Comparison of ENCODE assay signal across 8 cellular contexts in genomic region chr2:118881490-118882129, GRCh38. TPM values are rescaled to one million over a fixed set of nuclear protein-coding genes. Genes with fewer than 3 reads are reported as not detected.
A peak's percentile ranks its signal among the peaks of the same experiment; 100 is the strongest.
DNase-seq lines count a peak whose midpoint lies in the region; ATAC-seq, FAIRE-seq and TF ChIP-seq lines count a peak whose summit lies in the region.

No MANE protein-coding gene starts in this region.

- FAIRE-seq in RCC 7860 (lab: Jason Lieb, UNC): no peak

- no peak for TF ChIP-seq EP300 in gastroesophageal sphincter (IDR thresholded peaks at IDR 0.05)

- no peak overlapping the region; the same call in 1 of the 2 replicates for H2AFZ ChIP-seq in KMS-11 (ENCODE audit: low read depth)

- no peak overlapping the region for H3K27ac Mint-ChIP-seq in activated T-helper 1 cell treated with anti-CD3 and anti-CD28 coated beads, Interleukin-12 subunit alpha, Interleukin-12 subunit beta, Interleukin-2, Interleukin-4 antibody, amounts not matched to agents 30 ng/mL and 10 ng/mL and 1 ng/mL, durations not matched to agents 14 hours and 24 hours and 36 hours

- H3K4me2 ChIP-seq in KMS-11: no peak overlapping the region

- H3K79me2 ChIP-seq in KMS-11 (ENCODE audit: insufficient read depth, low read depth): no peaks in the 10 kb centered on the region

- 25 to 50% methylated on average over 2 to 4 of the region's 10 CpGs for WGBS in gastroesophageal sphincter (ENCODE audit: low coverage in 1 of 2), 2 donors

- H3K27ac ChIP-seq in KMS-11 (no peak overlapping the region), gastroesophageal sphincter (no peak overlapping the region)

- H3K36me3 ChIP-seq in KMS-11 (ENCODE audit: insufficient read depth) (no peaks in the 10 kb centered on the region), gastroesophageal sphincter (no peaks in the 10 kb centered on the region)

- no peak overlapping the region for H3K9ac ChIP-seq in KMS-11

- H3K4me1 Mint-ChIP-seq in activated T-helper 1 cell treated with anti-CD3 and anti-CD28 coated beads, Interleukin-12 subunit alpha, Interleukin-12 subunit beta, Interleukin-2, Interleukin-4 antibody, amounts not matched to agents 30 ng/mL and 10 ng/mL and 1 ng/mL, durations not matched to agents 14 hours and 24 hours and 36 hours (ENCODE audit: low read depth): peaks cover 17% of the 10 kb centered on the region

- ATAC-seq in GM21723 (IDR thresholded peaks at IDR 0.05; ENCODE audit: unreplicated experiment) (peak; percentile 88), gastroesophageal sphincter (peak; percentile 57)

- no peaks in the 10 kb centered on the region for H3K9me3 ChIP-seq in gastroesophageal sphincter

- H3K9me3 Mint-ChIP-seq in activated T-helper 1 cell treated with anti-CD3 and anti-CD28 coated beads, Interleukin-12 subunit alpha, Interleukin-12 subunit beta, Interleukin-2, Interleukin-4 antibody, amounts not matched to agents 30 ng/mL and 10 ng/mL and 1 ng/mL, durations not matched to agents 14 hours and 24 hours and 36 hours: no peaks in the 10 kb centered on the region

- peak; percentile 47 for DNase-seq in EH (ENCODE audit: low read depth)
- DNase-seq in RCC 7860 (ENCODE audit: low spot score): peak; percentile 35
- peak; percentile 34 for DNase-seq in activated T-helper 1 cell treated with anti-CD3 and anti-CD28 coated beads, Interleukin-12 subunit alpha, Interleukin-12 subunit beta, Interleukin-2, Interleukin-4 antibody, amounts not matched to agents 30 ng/mL and 10 ng/mL and 1 ng/mL, durations not matched to agents 14 hours and 24 hours and 36 hours (ENCODE audit: low spot score)
- peak in 8 of 10 donors; percentile 28 to 91 (median 54) for DNase-seq in posterior cingulate gyrus
- DNase-seq in amniotic stem cell (lab: John Stamatoyannopoulos, UW): no peak

- TF ChIP-seq POLR2A in gastroesophageal sphincter (IDR thresholded peaks at IDR 0.05): no peak

- intact Hi-C loops in activated T-helper 1 cell treated with anti-CD3 and anti-CD28 coated beads, Interleukin-12 subunit alpha, Interleukin-12 subunit beta, Interleukin-2, Interleukin-4 antibody, amounts not matched to agents 30 ng/mL and 10 ng/mL and 1 ng/mL, durations not matched to agents 14 hours and 24 hours and 36 hours (cut with micrococcal nuclease): loop anchor here (1.0 to 10.0 kb wide), 3 partner anchors 383 to 595 kb away; no protein-coding TSS in a partner anchor
- intact Hi-C loops in posterior cingulate gyrus (cut with DNase I): loop anchor here (5.0 to 10.0 kb wide), 3 partner anchors 293 to 596 kb away; no protein-coding TSS in a partner anchor

- no peak overlapping the region for H3K4me3 Mint-ChIP-seq in activated T-helper 1 cell treated with anti-CD3 and anti-CD28 coated beads, Interleukin-12 subunit alpha, Interleukin-12 subunit beta, Interleukin-2, Interleukin-4 antibody, amounts not matched to agents 30 ng/mL and 10 ng/mL and 1 ng/mL, durations not matched to agents 14 hours and 24 hours and 36 hours

- H4K20me1 ChIP-seq in KMS-11 (ENCODE audit: insufficient read depth): no peaks in the 10 kb centered on the region

- no peaks in the 10 kb centered on the region for H3K4me1 ChIP-seq in KMS-11 (ENCODE audit: low read depth, poor library complexity, severe bottlenecking)
- H3K4me1 ChIP-seq in gastroesophageal sphincter: no peaks in the 10 kb centered on the region

- H3K27me3 Mint-ChIP-seq in activated T-helper 1 cell treated with anti-CD3 and anti-CD28 coated beads, Interleukin-12 subunit alpha, Interleukin-12 subunit beta, Interleukin-2, Interleukin-4 antibody, amounts not matched to agents 30 ng/mL and 10 ng/mL and 1 ng/mL, durations not matched to agents 14 hours and 24 hours and 36 hours (ENCODE audit: insufficient read depth): peaks cover 8% of the 10 kb centered on the region

- H3K4me3 ChIP-seq in KMS-11 (IDR thresholded peaks at IDR 0.05; ENCODE audit: insufficient read depth, low read depth, low read length) (no peak overlapping the region), gastroesophageal sphincter (no peak overlapping the region)

- TF ChIP-seq CTCF in KMS-11 (conservative IDR thresholded peaks at IDR 0.05; ENCODE audit: low read depth, low read length) (peak; percentile 67), gastroesophageal sphincter (IDR thresholded peaks at IDR 0.05) (peak; percentile 28 to 77 (median 44))

- no peaks in the 10 kb centered on the region for H3K27me3 ChIP-seq in KMS-11 (ENCODE audit: insufficient read depth, low read depth)
- H3K27me3 ChIP-seq in gastroesophageal sphincter: peaks cover 64% of the 10 kb centered on the region

- H3K36me3 Mint-ChIP-seq in activated T-helper 1 cell treated with anti-CD3 and anti-CD28 coated beads, Interleukin-12 subunit alpha, Interleukin-12 subunit beta, Interleukin-2, Interleukin-4 antibody, amounts not matched to agents 30 ng/mL and 10 ng/mL and 1 ng/mL, durations not matched to agents 14 hours and 24 hours and 36 hours (ENCODE audit: low read depth): no peaks in the 10 kb centered on the region

RNA-seq across cellular contexts. Expression of gene EN1, which starts 34.2 kb away (rescaled TPM):
- not detected in 2 replicates for total RNA-seq in activated T-helper 1 cell treated with anti-CD3 and anti-CD28 coated beads, Interleukin-12 subunit alpha, Interleukin-12 subunit beta, Interleukin-2, Interleukin-4 antibody, amounts not matched to agents 30 ng/mL and 10 ng/mL and 1 ng/mL, durations not matched to agents 14 hours and 24 hours and 36 hours
- total RNA-seq in gastroesophageal sphincter: under 1 TPM in 2 of 4 donors, not detected in 2; 0.13 to 0.23 TPM
